In the genomic region with DNA sequence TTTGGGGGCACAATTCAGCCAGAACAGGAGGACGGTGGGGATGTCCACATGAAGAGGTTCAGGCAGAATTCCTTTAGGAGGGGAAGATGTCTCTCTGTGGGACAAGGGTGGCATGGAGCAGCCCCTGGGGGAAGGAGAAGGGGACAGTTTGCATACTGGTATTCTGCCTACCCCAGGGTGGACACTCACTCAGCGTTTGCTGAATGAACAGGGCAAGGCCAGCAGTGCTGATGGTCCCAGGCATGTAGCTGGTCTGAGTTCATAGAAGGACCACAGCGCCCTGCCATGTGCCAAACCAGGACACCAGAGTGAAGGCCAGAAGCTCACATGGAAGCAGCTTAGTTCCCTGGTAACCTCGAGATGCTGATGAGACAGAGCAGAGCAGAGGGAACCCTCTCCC, we compare ENCODE assay signal across 1 cellular context.
TF ChIP-seq lines count a peak whose summit lies in the region.

No MANE protein-coding gene starts in this region.

TF ChIP-seq in HepG2, 621 proteins besides CTCF, POLR2A, EP300 and RAD21:
- TF ChIP-seq ZNF441 (CRISPR knock-in tag; IDR thresholded peaks at IDR 0.05; ENCODE audit: borderline replicate concordance) = no peak
- TF ChIP-seq XRCC5 (optimal IDR thresholded peaks at IDR 0.05; ENCODE audit: low read length) = no peak
- no peak for TF ChIP-seq ZNF430 (CRISPR knock-in tag; IDR thresholded peaks at IDR 0.05)
- no peak for TF ChIP-seq SPEN (CRISPR knock-in tag; IDR thresholded peaks at IDR 0.05; ENCODE audit: low read depth)
- TF ChIP-seq, protein P1, sequence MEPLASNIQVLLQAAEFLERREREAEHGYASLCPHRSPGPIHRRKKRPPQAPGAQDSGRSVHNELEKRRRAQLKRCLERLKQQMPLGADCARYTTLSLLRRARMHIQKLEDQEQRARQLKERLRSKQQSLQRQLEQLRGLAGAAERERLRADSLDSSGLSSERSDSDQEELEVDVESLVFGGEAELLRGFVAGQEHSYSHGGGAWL (CRISPR knock-in tag; IDR thresholded peaks at IDR 0.05) = no peak
- 0 out of 2 replicates have a peak, but pooled peaks have one; percentile 4 for TF ChIP-seq RBFOX2 (IDR thresholded peaks at IDR 0.05; ENCODE audit: low read depth, low read length)
- TF ChIP-seq MLLT10 (CRISPR knock-in tag; IDR thresholded peaks at IDR 0.05) = no peak
